18 cellular contexts compared by ENCODE assay signal in genomic region chr6:20188630-20189075, GRCh38. TPM values are rescaled to one million over a fixed set of nuclear protein-coding genes. Genes with fewer than 3 reads are reported as not detected.
A peak's percentile ranks its signal among the peaks of the same experiment; 100 is the strongest.
DNase-seq lines count a peak whose midpoint lies in the region; ATAC-seq and TF ChIP-seq lines count a peak whose summit lies in the region.
"Had no signal": no experiment of that assay in that cellular context is flagged by ENCODE, and none has a peak within 500 bp of the region (broad histone marks: within the 10 kb centered on the region; RNA-seq: fewer than 3 reads in every experiment).

No MANE protein-coding gene starts in this region.

- H3K27ac ChIP-seq in IMR-90 (ENCODE audit: insufficient read depth, low read length): no peak overlapping the region
- H3K27ac ChIP-seq in WERI-Rb-1: no peak overlapping the region
- H3K27ac ChIP-seq: PC-9, right lobe of liver, stomach, uterus had no signal

- in situ Hi-C loops in IMR-90 (cut with MboI; ENCODE audit: low sequenced_read_pairs): no loop called here

- H3K18ac ChIP-seq in IMR-90 (ENCODE audit: low read depth, low read length): no peak overlapping the region

- H3K4ac ChIP-seq in IMR-90 (ENCODE audit: low read depth, low read length): peak overlapping the region; percentile 61; the same call in 1 of the 2 replicates

- no peaks in the 10 kb centered on the region for H3K36me3 ChIP-seq in IMR-90 (ENCODE audit: control insufficient read depth, insufficient read depth, low read length)
- no peaks in the 10 kb centered on the region for H3K36me3 ChIP-seq in WERI-Rb-1
- H3K36me3 ChIP-seq: right lobe of liver, uterus had no signal

- H3K9ac ChIP-seq in IMR-90 (ENCODE audit: low read depth, low read length): no peak overlapping the region

- TF ChIP-seq RAD21 in IMR-90 (IDR thresholded peaks at IDR 0.05; ENCODE audit: low read length): no peak

- CTCF ChIA-PET in IMR-90 (lab: Yijun Ruan, JAX): interaction anchor here (0.5 kb wide), 1 partner anchor 12 kb away, joined by 3 read pairs; no protein-coding TSS in a partner anchor

- H3K4me3 ChIP-seq in IMR-90 (ENCODE audit: insufficient read depth, low read depth, low read length): no peak overlapping the region
- H3K4me3 ChIP-seq in WERI-Rb-1 (ENCODE audit: low read depth, low read length): no peak overlapping the region
- H3K4me3 ChIP-seq: mucosa of descending colon, PC-9, right lobe of liver, stomach, uterus had no signal

- no peak overlapping the region for H4K8ac ChIP-seq in IMR-90 (ENCODE audit: low read depth in 2 of 2, low read length in 2 of 2)

- DNase-seq in GF-D8 (lab: John Stamatoyannopoulos, UW) (peak; percentile 80), IMR-90 (no peak), amniotic stem cell (lab: John Stamatoyannopoulos, UW) (peak; percentile 12), osteocyte (ENCODE audit: extremely low spot score, unreplicated experiment) (no peak), WERI-Rb-1 (no peak), NCI-H2029 (lab: John Stamatoyannopoulos, UW) (no peak)
- DNase-seq: COR-L47, H9, left colon, mucosa of descending colon, NCI-H1417 treated with DMSO at 0.1 percent for 48 hours, NCI-H82, PC-9, right lobe of liver, stomach, uterus had no signal

- H3K27me3 ChIP-seq in IMR-90 (ENCODE audit: control insufficient read depth, insufficient read depth, low read length): no peaks in the 10 kb centered on the region
- no peaks in the 10 kb centered on the region for H3K27me3 ChIP-seq in WERI-Rb-1 (ENCODE audit: insufficient read depth, low read depth, severe bottlenecking)
- H3K27me3 ChIP-seq: right lobe of liver, stomach, uterus had no signal

- H3K9me1 ChIP-seq in IMR-90 (ENCODE audit: insufficient read depth, low read length): peaks cover 7% of the 10 kb centered on the region

- POLR2A ChIA-PET in IMR-90 (lab: Charles Lee; ENCODE audit: unreplicated experiment): no interaction called here

- no peaks in the 10 kb centered on the region for H4K20me1 ChIP-seq in IMR-90 (ENCODE audit: insufficient read depth, low read length)

- intact Hi-C loops in IMR-90 (cut with micrococcal nuclease): no loop called here

- H2AK5ac ChIP-seq in IMR-90 (ENCODE audit: low read depth, low read length): no peak overlapping the region

- no peaks in the 10 kb centered on the region; a peak in 1 of 4 replicates for H3K79me1 ChIP-seq in IMR-90 (ENCODE audit: low read depth in 1 of 2, low read length in 2 of 2)

- TF ChIP-seq CTCF in IMR-90 (conservative IDR thresholded peaks at IDR 0.05; ENCODE audit: low read depth, low read length): no peak
- no peak for TF ChIP-seq CTCF in osteocyte (IDR thresholded peaks at IDR 0.05)
- no peak for TF ChIP-seq CTCF in WERI-Rb-1 (IDR thresholded peaks at IDR 0.05; ENCODE audit: low read depth, low read length)

- H3K27me3 Mint-ChIP-seq in osteocyte (ENCODE audit: unreplicated experiment): no peaks in the 10 kb centered on the region
- H3K27me3 Mint-ChIP-seq: activated naive CD8-positive, alpha-beta T cell had no signal

- no TSS peak for BruUV-seq in IMR-90 (replicated peaks; lab: Mats Ljungman, UMichigan)

- no peak overlapping the region for H3K4me2 ChIP-seq in IMR-90 (ENCODE audit: low read depth, low read length)
- H3K4me2 ChIP-seq: PC-9 had no signal

- peaks cover 24% of the 10 kb centered on the region for H3K4me1 Mint-ChIP-seq in osteocyte (ENCODE audit: unreplicated experiment)

- TF ChIP-seq POLR2A in IMR-90 (IDR thresholded peaks at IDR 0.05; ENCODE audit: low read depth, low read length): no peak

- no peak overlapping the region for H2AK9ac ChIP-seq in IMR-90 (replicated peaks; ENCODE audit: low read depth, low read length, poor library complexity)

- H3K23ac ChIP-seq in IMR-90 (ENCODE audit: low read depth, low read length): no peak overlapping the region

- no peak overlapping the region for H4K5ac ChIP-seq in IMR-90 (ENCODE audit: low read depth, low read length)

- no peak overlapping the region for H4K91ac ChIP-seq in IMR-90 (ENCODE audit: insufficient read depth, low read depth, low read length)

- H3K27ac Mint-ChIP-seq in osteocyte (ENCODE audit: unreplicated experiment): peak overlapping the region; percentile 41
- H3K27ac Mint-ChIP-seq: activated naive CD8-positive, alpha-beta T cell; H9 had no signal

- dilution Hi-C loops in IMR-90 (cut with HindIII; ENCODE audit: low sequenced_read_pairs, unreplicated experiment): no loop called here

- no peaks in the 10 kb centered on the region for H3K9me3 Mint-ChIP-seq in osteocyte (ENCODE audit: unreplicated experiment)

- no peak overlapping the region for H2BK15ac ChIP-seq in IMR-90 (ENCODE audit: low read depth, low read length)

- H3K4me3 Mint-ChIP-seq in osteocyte (ENCODE audit: unreplicated experiment): no peak overlapping the region
- H3K4me3 Mint-ChIP-seq: activated naive CD8-positive, alpha-beta T cell; H9 had no signal

- H3K56ac ChIP-seq in IMR-90 (ENCODE audit: extremely low read depth, insufficient read depth, low read length): no peak overlapping the region

- H3K14ac ChIP-seq in IMR-90 (replicated peaks; ENCODE audit: low read depth, low read length): no peak overlapping the region; the same call in 1 of the 2 replicates

- no peaks in the 10 kb centered on the region for H3K4me1 ChIP-seq in IMR-90 (ENCODE audit: control insufficient read depth, insufficient read depth, low read length)
- H3K4me1 ChIP-seq: right lobe of liver, uterus had no signal

- no peaks in the 10 kb centered on the region for H3K36me3 Mint-ChIP-seq in osteocyte (ENCODE audit: unreplicated experiment)
- H3K36me3 Mint-ChIP-seq: activated naive CD8-positive, alpha-beta T cell had no signal

- H3K9me3 ChIP-seq in IMR-90 (ENCODE audit: control insufficient read depth, insufficient read depth, low read length) (no peaks in the 10 kb centered on the region), WERI-Rb-1 (ENCODE audit: severe bottlenecking) (no peaks in the 10 kb centered on the region)
- H3K9me3 ChIP-seq: mucosa of descending colon, stomach, uterus had no signal

- H2AFZ ChIP-seq in IMR-90 (replicated peaks; ENCODE audit: low read length, poor library complexity): no peak overlapping the region
- H2AFZ ChIP-seq: PC-9 had no signal

- H2BK20ac ChIP-seq in IMR-90 (ENCODE audit: low read depth, low read length): no peak overlapping the region

- H2BK5ac ChIP-seq in IMR-90 (ENCODE audit: low read depth, low read length, poor library complexity, severe bottlenecking): no peak overlapping the region

- H2BK120ac ChIP-seq in IMR-90 (ENCODE audit: low read depth, low read length): peak overlapping the region; percentile 34

- ATAC-seq in IMR-90 (ENCODE audit: low read depth) (peak; percentile 59; the same call in 1 of the 2 replicates), GM19452 (IDR thresholded peaks at IDR 0.05; ENCODE audit: unreplicated experiment) (no peak)
- ATAC-seq: left colon, mucosa of descending colon, right lobe of liver had no signal

TF ChIP-seq in IMR-90, 13 proteins besides CTCF, POLR2A, EP300 and RAD21:
- TF ChIP-seq CEBPB (IDR thresholded peaks at IDR 0.05; ENCODE audit: low read depth, low read length): no peak

RNA-seq across cellular contexts. Expression of gene MBOAT1, which starts 23.6 kb away (rescaled TPM):
- total RNA-seq in IMR-90 (2012; rRNA removed) (4.7 and 5.6 TPM in 2 replicates), osteocyte (6.5 and 6.6 TPM in 2 replicates)
- polyA plus RNA-seq in IMR-90 (2012; rRNA removed): 1.4 and 1.6 TPM in 2 replicates
- 0.46 and 0.49 TPM in 2 replicates for polyA plus RNA-seq in IMR-90 (2012; cell fraction: cytosol; rRNA removed)
- 1.4 and 6.2 TPM in 2 replicates for polyA plus RNA-seq in IMR-90 (2012; cell fraction: nucleus; rRNA removed; ENCODE audit: low replicate concordance)

Comparison
In these comparisons a context has a peak if more than half of its experiments do, and no peak if none do; other contexts are left out.
1. DNase-seq: peak in GF-D8 (single experiment) and amniotic stem cell (single experiment); none in IMR-90 (single experiment), osteocyte (single experiment), WERI-Rb-1 (single experiment) and NCI-H2029 (single experiment).